In genomic region chr5:121299153-121299552, GRCh38 we compare ENCODE assay signal across 25 cellular contexts.
"Had no signal": no experiment of that assay in that cellular context is flagged by ENCODE, and none has a peak within 500 bp of the region (broad histone marks: within the 10 kb centered on the region; RNA-seq: fewer than 3 reads in every experiment).

No MANE protein-coding gene starts in this region.

- H3K9me3 ChIP-seq: ovary, psoas muscle, right lobe of liver, stomach, thoracic aorta, thyroid gland, tibial nerve, upper lobe of left lung, vagina had no signal

- H3K27me3 ChIP-seq: neural progenitor cell, right lobe of liver, stomach, thyroid gland, tibial nerve, upper lobe of left lung, vagina had no signal

- H3K79me2 ChIP-seq: parathyroid adenoma had no signal

- DNase-seq: natural killer cell; occipital lobe; ovary; posterior cingulate gyrus; psoas muscle; right cardiac atrium; right lobe of liver; stimulated activated CD4-positive, alpha-beta T cell treated with anti-CD3 and anti-CD28 coated beads, Interleukin-15, amount 100 ng/mL, for 24 hours; stimulated activated CD4-positive, alpha-beta T cell treated with anti-CD3 and anti-CD28 coated beads, Interleukin-2, amount 100 ng/mL, for 24 hours; stimulated activated CD4-positive, alpha-beta T cell treated with anti-CD3 and anti-CD28 coated beads, Interleukin-2, amount 100 ng/mL, for 48 hours; stimulated activated CD4-positive, alpha-beta T cell treated with anti-CD3 and anti-CD28 coated beads, Interleukin-4, amount 100 ng/mL, for 24 hours; stimulated activated naive B cell treated with anti-CD40 and anti-IgM and Interleukin-4, amounts not matched to agents 10 μg/mL and 1 μg/mL and 100 μg/mL, for 72 hours; stimulated activated naive CD4-positive, alpha-beta T cell treated with Interleukin-2 at 50 U/mL for 16 hours; stomach; thyroid gland; trophoblast cell; upper lobe of left lung had no signal

- H2AFZ ChIP-seq: neural progenitor cell, parathyroid adenoma had no signal

- H3K4me2 ChIP-seq: neural progenitor cell had no signal

- ATAC-seq: natural killer cell; psoas muscle; right cardiac atrium; right lobe of liver; stimulated activated effector memory CD8-positive, alpha-beta T cell treated with anti-CD3 and anti-CD28 coated beads, Interleukin-12 subunit alpha, Interleukin-12 subunit beta, amount 100 ng/mL, for 72 hours; stimulated activated naive B cell treated with anti-CD40 and anti-IgM and Interleukin-4, amounts not matched to agents 10 μg/mL and 1 μg/mL and 100 μg/mL, for 72 hours had no signal

- H3K27ac ChIP-seq: neural progenitor cell, ovary, parathyroid adenoma, psoas muscle, right lobe of liver, skin epidermis, stomach, thoracic aorta, thyroid gland, tibial nerve, upper lobe of left lung, vagina had no signal

- FAIRE-seq: urothelium cell line had no signal

- H3K9ac ChIP-seq: neural progenitor cell, parathyroid adenoma had no signal

- H3K36me3 ChIP-seq: neural progenitor cell, ovary, right lobe of liver, stomach, thoracic aorta, thyroid gland, tibial nerve, upper lobe of left lung, vagina had no signal

- H3K4me1 ChIP-seq: neural progenitor cell, parathyroid adenoma, psoas muscle, right lobe of liver, stomach, thyroid gland, tibial nerve, upper lobe of left lung, vagina had no signal

- H3K4me3 ChIP-seq: neural progenitor cell, ovary, psoas muscle, right lobe of liver, skin epidermis, stomach, thoracic aorta, thyroid gland, tibial nerve, upper lobe of left lung, vagina had no signal
